33 cellular contexts compared by ENCODE assay signal in the genomic region with DNA sequence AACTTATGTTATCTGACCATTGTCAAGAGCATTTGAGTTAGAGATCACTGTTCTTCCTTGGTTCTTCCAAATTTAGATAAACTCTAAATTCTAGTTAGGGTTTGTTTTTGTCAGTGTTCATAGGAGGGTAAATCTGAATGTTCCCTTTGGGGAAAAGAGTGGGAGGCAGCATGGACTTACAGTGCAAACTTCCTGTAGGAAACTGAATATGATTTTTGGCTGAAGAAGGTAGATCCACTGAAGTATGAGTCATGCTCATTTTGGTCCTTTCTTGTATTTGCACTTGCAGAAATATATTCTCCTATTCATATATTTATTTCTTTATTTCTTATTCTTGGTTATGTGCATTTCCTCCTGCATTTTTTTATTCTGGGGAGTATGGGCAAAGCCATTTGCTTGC. TPM values are rescaled to one million over a fixed set of nuclear protein-coding genes. Genes with fewer than 3 reads are reported as not detected.
"Had no signal": no experiment of that assay in that cellular context is flagged by ENCODE, and none has a peak within 500 bp of the region (broad histone marks: within the 10 kb centered on the region; RNA-seq: fewer than 3 reads in every experiment).

No MANE protein-coding gene starts in this region.

- H3K27ac Mint-ChIP-seq: activated B cell treated with CpG ODN at 0.5 μM for 24 hours; activated CD8-positive, alpha-beta T cell treated with anti-CD3 and anti-CD28 coated beads for 36 hours; activated naive CD8-positive, alpha-beta T cell; activated T-helper 17 cell treated with anti-CD3 and anti-CD28 coated beads, Interleukin-2, amount 50 U/mL, for 72 hours; dendritic cell treated with granulocyte-macrophage colony-stimulating factor and Interleukin-4, amounts not matched to agents 40 ng/mL and 50 ng/mL, for 4 days; effector memory CD8-positive, alpha-beta T cell; T-cell; T-helper 1 cell treated with Interleukin-12 subunit alpha and Interleukin-12 subunit beta and Interleukin-4 antibody, amounts not matched to agents 30 μg/mL and 1 μg/mL, for 36 hours had no signal

- H3K9me3 ChIP-seq: esophagus squamous epithelium, gastroesophageal sphincter had no signal

- H3K4me3 Mint-ChIP-seq: activated B cell treated with CpG ODN at 0.5 μM for 24 hours; activated CD8-positive, alpha-beta T cell treated with anti-CD3 and anti-CD28 coated beads for 36 hours; activated naive CD8-positive, alpha-beta T cell; activated T-cell treated with anti-CD3 and anti-CD28 coated beads, Interleukin-2, amount 50 U/mL, for 4 hours; activated T-helper 17 cell treated with anti-CD3 and anti-CD28 coated beads, Interleukin-2, amount 50 U/mL, for 72 hours; central memory CD8-positive, alpha-beta T cell; dendritic cell treated with granulocyte-macrophage colony-stimulating factor and Interleukin-4, amounts not matched to agents 40 ng/mL and 50 ng/mL, for 4 days; effector memory CD8-positive, alpha-beta T cell; T-cell; T-helper 1 cell treated with Interleukin-12 subunit alpha and Interleukin-12 subunit beta and Interleukin-4 antibody, amounts not matched to agents 30 μg/mL and 1 μg/mL, for 36 hours had no signal

- H3K27ac ChIP-seq: brain microvascular endothelial cell, coronary artery, epithelial cell of prostate, esophagus squamous epithelium, gastroesophageal sphincter, WERI-Rb-1 had no signal

- H3K27me3 Mint-ChIP-seq: activated B cell treated with CpG ODN at 0.5 μM for 24 hours; activated CD8-positive, alpha-beta T cell treated with anti-CD3 and anti-CD28 coated beads for 36 hours; activated naive CD8-positive, alpha-beta T cell; activated T-helper 17 cell treated with anti-CD3 and anti-CD28 coated beads, Interleukin-2, amount 50 U/mL, for 72 hours; central memory CD8-positive, alpha-beta T cell; dendritic cell treated with granulocyte-macrophage colony-stimulating factor and Interleukin-4, amounts not matched to agents 40 ng/mL and 50 ng/mL, for 4 days; effector memory CD8-positive, alpha-beta T cell had no signal

- DNase-seq: activated B cell treated with CpG ODN at 0.5 μM for 24 hours; activated CD4-positive, alpha-beta T cell treated with anti-CD3 and anti-CD28 coated beads for 48 hours; activated CD4-positive, alpha-beta T cell treated with anti-CD3 and anti-CD28 coated beads, Interleukin-2, amount 50 U/mL, for 1 hour; activated CD4-positive, alpha-beta T cell treated with anti-CD3 and anti-CD28 coated beads, Interleukin-2, amount 50 U/mL, for 48 hours; activated CD8-positive, alpha-beta memory T cell treated with anti-CD3 and anti-CD28 coated beads for 24 hours; activated CD8-positive, alpha-beta T cell treated with anti-CD3 and anti-CD28 coated beads for 36 hours; activated effector memory CD4-positive, alpha-beta T cell treated with Interleukin-2 at 50 U/mL for 16 hours; activated gamma-delta T cell treated with Interleukin-2 at 50 U/mL for 16 hours; activated naive CD4-positive, alpha-beta T cell treated with anti-CD3 and anti-CD28 coated beads, Interleukin-2, amount 50 U/mL, for 16 hours; activated naive CD4-positive, alpha-beta T cell treated with Interleukin-2 at 50 U/mL for 16 hours; activated T-cell treated with anti-CD3 and anti-CD28 coated beads, Interleukin-2, amount 50 U/mL, for 4 hours; amniotic stem cell; brain microvascular endothelial cell; effector CD4-positive, alpha-beta T cell; effector memory CD8-positive, alpha-beta T cell; esophagus squamous epithelium; foreskin melanocyte; heart right ventricle; T-cell; T1000; WERI-Rb-1 had no signal

- H3K9me3 Mint-ChIP-seq: activated B cell treated with CpG ODN at 0.5 μM for 24 hours; activated CD8-positive, alpha-beta T cell treated with anti-CD3 and anti-CD28 coated beads for 36 hours; dendritic cell treated with granulocyte-macrophage colony-stimulating factor and Interleukin-4, amounts not matched to agents 40 ng/mL and 50 ng/mL, for 4 days; effector memory CD8-positive, alpha-beta T cell; T-helper 1 cell treated with Interleukin-12 subunit alpha and Interleukin-12 subunit beta and Interleukin-4 antibody, amounts not matched to agents 30 μg/mL and 1 μg/mL, for 36 hours had no signal

- H3K4me3 ChIP-seq: coronary artery, esophagus squamous epithelium, gastroesophageal sphincter, heart right ventricle had no signal

- ATAC-seq: activated CD4-positive, CD25-positive, alpha-beta regulatory T cell treated with anti-CD3 and anti-CD28 coated beads, Interleukin-2, amount 50 U/mL, for 24 hours; activated CD8-positive, alpha-beta T cell treated with anti-CD3 and anti-CD28 coated beads for 36 hours; activated T-cell treated with anti-CD3 and anti-CD28 coated beads, Interleukin-2, amount 50 U/mL, for 4 hours; activated T-helper 17 cell treated with anti-CD3 and anti-CD28 coated beads, Interleukin-2, amount 50 U/mL, for 72 hours; effector memory CD8-positive, alpha-beta T cell; gastroesophageal sphincter; T-cell had no signal

- H3K27me3 ChIP-seq: brain microvascular endothelial cell, esophagus squamous epithelium, gastroesophageal sphincter, heart right ventricle had no signal

- H3K36me3 Mint-ChIP-seq: activated naive CD8-positive, alpha-beta T cell; T-cell had no signal

- H3K4me1 ChIP-seq: esophagus squamous epithelium, gastroesophageal sphincter had no signal

- H3K4me1 Mint-ChIP-seq: activated B cell treated with CpG ODN at 0.5 μM for 24 hours; activated T-helper 17 cell treated with anti-CD3 and anti-CD28 coated beads, Interleukin-2, amount 50 U/mL, for 72 hours; central memory CD8-positive, alpha-beta T cell; T-cell had no signal

- H3K36me3 ChIP-seq: brain microvascular endothelial cell, esophagus squamous epithelium, gastroesophageal sphincter, WERI-Rb-1 had no signal

RNA-seq across cellular contexts. Expression of gene CCDC85A, which starts 27.3 kb away (rescaled TPM):
- total RNA-seq: activated B cell treated with CpG ODN at 0.5 μM for 24 hours; activated CD8-positive, alpha-beta T cell treated with anti-CD3 and anti-CD28 coated beads for 36 hours; activated T-cell treated with anti-CD3 and anti-CD28 coated beads, Interleukin-2, amount 50 U/mL, for 4 hours; activated T-helper 17 cell treated with anti-CD3 and anti-CD28 coated beads, Interleukin-2, amount 50 U/mL, for 72 hours; bronchial epithelial cell; fibroblast of lung; T-cell; T-helper 2 cell treated with Interferon-gamma antibody and Interleukin-4, amounts not matched to agents 100 ng/mL and 5 ng/mL, for 36 hours had no signal
